1 cellular context compared by ENCODE assay signal in genomic region chr15:55407949-55408766, GRCh38.
TF ChIP-seq lines count a peak whose summit lies in the region.

Gene CCPG1, minus strand, starts transcription at chr15:55408359. Its CDS starts 18,935 bp downstream, at chr15:55389424.
Gene PIERCE2, plus strand, starts transcription at chr15:55408495. Its CDS starts 274 bp downstream, at chr15:55408769.

TF ChIP-seq in K562, 482 proteins besides CTCF, POLR2A, EP300 and RAD21 (continued from another document and continues in another):
- TF ChIP-seq ZBTB40 (IDR thresholded peaks at IDR 0.05), result peak; percentile 74
- TF ChIP-seq ZBTB40 (CRISPR knock-in tag; IDR thresholded peaks at IDR 0.05), result no peak
- TF ChIP-seq SMARCB1 (IDR thresholded peaks at IDR 0.05; ENCODE audit: insufficient read length, low read depth), result no peak
- peak; percentile 95 for TF ChIP-seq TFAP4 (CRISPR knock-in tag; IDR thresholded peaks at IDR 0.05; ENCODE audit: borderline replicate concordance)
- peak; percentile 73 for TF ChIP-seq RBM22 (IDR thresholded peaks at IDR 0.05; ENCODE audit: low read depth, low read length, poor library complexity, severe bottlenecking)
- TF ChIP-seq ZNF165 (CRISPR knock-in tag; IDR thresholded peaks at IDR 0.05; ENCODE audit: borderline replicate concordance), result 0 out of 2 replicates have a peak, but pooled peaks have one; percentile 5
- no peak for TF ChIP-seq NELFE (IDR thresholded peaks at IDR 0.05; ENCODE audit: insufficient read depth, insufficient read length)
- no peak for TF ChIP-seq PCBP2 (IDR thresholded peaks at IDR 0.05; ENCODE audit: low read depth, low read length, poor library complexity, severe bottlenecking)
- no peak; the same call in 1 of the 2 replicates for TF ChIP-seq KAT7 (CRISPR knock-in tag; IDR thresholded peaks at IDR 0.05; ENCODE audit: borderline replicate concordance)
- no peak for TF ChIP-seq TSHZ1 (CRISPR knock-in tag; IDR thresholded peaks at IDR 0.05)
- no peak for TF ChIP-seq CREB3 (tag; conservative IDR thresholded peaks at IDR 0.05; ENCODE audit: low read depth)
- TF ChIP-seq MAFG (tag; conservative IDR thresholded peaks at IDR 0.05), result no peak
- no peak for TF ChIP-seq ELF2 (CRISPR knock-in tag; IDR thresholded peaks at IDR 0.05)
- TF ChIP-seq PREB (CRISPR knock-in tag; IDR thresholded peaks at IDR 0.05), result no peak
- no peak for TF ChIP-seq BRF1 (IDR thresholded peaks at IDR 0.05; ENCODE audit: borderline replicate concordance, extremely low read depth, insufficient read length)
- TF ChIP-seq CEBPZ (IDR thresholded peaks at IDR 0.05; ENCODE audit: borderline replicate concordance, low read depth, low read length), result no peak
- TF ChIP-seq NFIC (IDR thresholded peaks at IDR 0.05), result no peak
- peak in 1 of 2 experiments; percentile 94 for TF ChIP-seq AFF1 (IDR thresholded peaks at IDR 0.05; ENCODE audit: low read depth in 1 of 2, partially characterized antibody in 2 of 2)
- TF ChIP-seq PBX2 (CRISPR knock-in tag; IDR thresholded peaks at IDR 0.05; ENCODE audit: low read depth), result no peak
- no peak for TF ChIP-seq PBX2 (tag; conservative IDR thresholded peaks at IDR 0.05; ENCODE audit: low read depth)
- TF ChIP-seq GTF2A2 (tag; IDR thresholded peaks at IDR 0.05), result no peak
